Comparison of ENCODE assay signal across 1 cellular context in the genomic region with DNA sequence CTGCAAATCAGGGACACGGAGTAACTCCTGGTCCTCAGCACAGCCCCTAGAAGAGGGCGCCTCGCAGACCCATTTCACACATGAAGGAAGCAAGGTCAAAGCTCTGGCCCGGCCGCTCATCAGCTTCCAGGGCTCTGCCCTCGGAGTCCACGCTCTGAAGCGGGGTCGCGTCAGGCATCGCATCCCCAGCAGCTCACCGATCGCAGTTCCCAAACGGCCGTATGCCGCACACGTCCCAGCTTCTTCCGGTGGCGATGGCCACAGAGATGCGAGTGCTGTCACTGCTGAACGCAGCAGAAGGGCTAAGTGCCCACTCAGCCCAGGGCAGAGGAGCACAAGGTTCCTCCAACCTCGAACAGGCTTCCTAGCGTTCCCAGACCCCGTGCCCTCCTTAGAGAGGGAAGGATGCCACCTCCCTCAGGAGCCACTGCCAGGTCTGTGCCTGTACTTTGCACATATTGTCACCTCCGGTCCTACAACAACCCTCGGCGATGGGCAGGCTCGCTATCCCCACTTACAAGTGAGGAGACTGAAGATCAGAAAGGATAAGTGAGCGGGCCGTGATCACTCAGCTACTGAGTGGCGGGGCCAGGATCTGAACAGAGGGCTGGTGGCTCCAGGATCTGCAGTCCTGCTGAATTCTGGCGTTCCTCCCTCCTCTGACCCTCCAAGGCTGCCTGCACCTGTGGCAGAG.
TF ChIP-seq lines count a peak whose summit lies in the region.

No MANE protein-coding gene starts in this region.

TF ChIP-seq in IMR-90, 13 proteins besides CTCF, POLR2A, EP300 and RAD21:
- no peak for TF ChIP-seq SMC3 (IDR thresholded peaks at IDR 0.05; ENCODE audit: low read depth, low read length)
- no peak for TF ChIP-seq CHD1 (IDR thresholded peaks at IDR 0.05; ENCODE audit: low read depth, low read length)
- TF ChIP-seq, protein P1, sequence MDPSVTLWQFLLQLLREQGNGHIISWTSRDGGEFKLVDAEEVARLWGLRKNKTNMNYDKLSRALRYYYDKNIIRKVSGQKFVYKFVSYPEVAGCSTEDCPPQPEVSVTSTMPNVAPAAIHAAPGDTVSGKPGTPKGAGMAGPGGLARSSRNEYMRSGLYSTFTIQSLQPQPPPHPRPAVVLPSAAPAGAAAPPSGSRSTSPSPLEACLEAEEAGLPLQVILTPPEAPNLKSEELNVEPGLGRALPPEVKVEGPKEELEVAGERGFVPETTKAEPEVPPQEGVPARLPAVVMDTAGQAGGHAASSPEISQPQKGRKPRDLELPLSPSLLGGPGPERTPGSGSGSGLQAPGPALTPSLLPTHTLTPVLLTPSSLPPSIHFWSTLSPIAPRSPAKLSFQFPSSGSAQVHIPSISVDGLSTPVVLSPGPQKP (IDR thresholded peaks at IDR 0.05; ENCODE audit: borderline replicate concordance, low read depth, low read length), result no peak
